ENCODE assay signal across 16 cellular contexts in genomic region chr22:41240377-41241132, GRCh38. TPM values are rescaled to one million over a fixed set of nuclear protein-coding genes. Genes with fewer than 3 reads are reported as not detected.
DNase-seq lines count a peak whose midpoint lies in the region; ATAC-seq and TF ChIP-seq lines count a peak whose summit lies in the region.
"Had no signal": no experiment of that assay in that cellular context is flagged by ENCODE, and none has a peak within 500 bp of the region (broad histone marks: within the 10 kb centered on the region; RNA-seq: fewer than 3 reads in every experiment).

CHADL (minus strand) TSS chr22:41240931; CDS start chr22:41240881, 50 bp downstream.

- ATAC-seq in Right ventricle myocardium inferior = peak; percentile 20
- ATAC-seq in HG03159 (IDR thresholded peaks at IDR 0.05; ENCODE audit: unreplicated experiment) = no peak
- ATAC-seq: naive thymus-derived CD8-positive, alpha-beta T cell; stimulated activated naive CD8-positive, alpha-beta T cell treated with anti-CD3 and anti-CD28 coated beads, Interleukin-15, amount 100 ng/mL, for 72 hours had no signal

- no peaks in the 10 kb centered on the region for H3K9me3 Mint-ChIP-seq in type B pancreatic cell
- H3K9me3 Mint-ChIP-seq: activated CD4-positive, alpha-beta T cell treated with anti-CD3 and anti-CD28 coated beads, Interleukin-2, amount 10 ng/mL, durations not matched to agents 7 days and 5 days; naive thymus-derived CD8-positive, alpha-beta T cell; stimulated activated naive CD8-positive, alpha-beta T cell treated with anti-CD3 and anti-CD28 coated beads, Interleukin-15, amount 100 ng/mL, for 72 hours had no signal

- peaks cover 4% of the 10 kb centered on the region for H3K4me1 Mint-ChIP-seq in type B pancreatic cell (ENCODE audit: unreplicated experiment)

- no peak for DNase-seq in Right ventricle myocardium inferior (ENCODE audit: missing footprints)
- DNase-seq in cardiac septum (ENCODE audit: low spot score) = no peak
- DNase-seq in cerebellum (ENCODE audit: low spot score) = peak; percentile 33
- peak; percentile 95 for DNase-seq in midbrain (lab: John Stamatoyannopoulos, UW)
- DNase-seq in type B pancreatic cell (ENCODE audit: extremely low spot score, unreplicated experiment) = no peak
- no peak for DNase-seq in NCI-H1417 treated with DMSO at 0.1 percent for 48 hours (lab: John Stamatoyannopoulos, UW)
- no peak for DNase-seq in OCI-M1 (lab: John Stamatoyannopoulos, UW)
- DNase-seq: activated CD4-positive, alpha-beta T cell treated with anti-CD3 and anti-CD28 coated beads, Interleukin-2, amount 10 ng/mL, durations not matched to agents 7 days and 5 days; GOT3; IMR-90; naive thymus-derived CD8-positive, alpha-beta T cell; NCI-H1694; stimulated activated CD4-positive, alpha-beta T cell treated with anti-CD3 and anti-CD28 coated beads, Interleukin-2, amount 100 ng/mL, for 48 hours; stimulated activated naive CD8-positive, alpha-beta T cell treated with anti-CD3 and anti-CD28 coated beads, Interleukin-15, amount 100 ng/mL, for 72 hours had no signal

- no peak within 1 kb of the TSS for H3K27ac Mint-ChIP-seq in type B pancreatic cell
- H3K27ac Mint-ChIP-seq: activated CD4-positive, alpha-beta T cell treated with anti-CD3 and anti-CD28 coated beads, Interleukin-2, amount 10 ng/mL, durations not matched to agents 7 days and 5 days; activated naive CD8-positive, alpha-beta T cell had no signal

- H3K4me3 Mint-ChIP-seq in type B pancreatic cell = peak within 1 kb of the TSS; percentile 45
- H3K4me3 Mint-ChIP-seq: activated CD4-positive, alpha-beta T cell treated with anti-CD3 and anti-CD28 coated beads, Interleukin-2, amount 10 ng/mL, durations not matched to agents 7 days and 5 days; activated naive CD8-positive, alpha-beta T cell had no signal

- H3K27me3 Mint-ChIP-seq in type B pancreatic cell = peaks cover 3% of the 10 kb centered on the region
- H3K27me3 Mint-ChIP-seq: activated naive CD8-positive, alpha-beta T cell; naive thymus-derived CD8-positive, alpha-beta T cell; stimulated activated naive CD8-positive, alpha-beta T cell treated with anti-CD3 and anti-CD28 coated beads, Interleukin-15, amount 100 ng/mL, for 72 hours had no signal

- no peaks in the 10 kb centered on the region for H3K36me3 Mint-ChIP-seq in type B pancreatic cell
- H3K36me3 Mint-ChIP-seq: activated naive CD8-positive, alpha-beta T cell had no signal

- intact Hi-C loops in Right ventricle myocardium inferior (cut with DNase I) = no loop called here
- intact Hi-C loops in cardiac septum (cut with DNase I) = no loop called here

- TF ChIP-seq CTCF in type B pancreatic cell (conservative IDR thresholded peaks at IDR 0.05) = no peak

RNA-seq across cellular contexts. Expression of gene CHADL, which starts in this region (rescaled TPM):
- 26.4 TPM for total RNA-seq in Right ventricle myocardium inferior
- 2.9 TPM for total RNA-seq in cardiac septum
- total RNA-seq in cerebellum = 2.4 TPM
- total RNA-seq in type B pancreatic cell (ENCODE audit: low replicate concordance) = 1.1 and 1.4 TPM in 2 replicates

Comparison
In these comparisons a context has a peak if more than half of its experiments do, and no peak if none do; other contexts are left out.
1. DNase-seq: peak in cerebellum (single experiment) and midbrain (single experiment); none in Right ventricle myocardium inferior (single experiment), cardiac septum (single experiment), type B pancreatic cell (single experiment), NCI-H1417 treated with DMSO at 0.1 percent for 48 hours (single experiment) and OCI-M1 (single experiment).